8 cellular contexts compared by ENCODE assay signal in genomic region chr7:77696643-77697534, GRCh38. TPM values are rescaled to one million over a fixed set of nuclear protein-coding genes. Genes with fewer than 3 reads are reported as not detected.
DNase-seq lines count a peak whose midpoint lies in the region; ATAC-seq and TF ChIP-seq lines count a peak whose summit lies in the region.

No MANE protein-coding gene starts in this region.

- CTCF ChIA-PET in HEK293 (lab: Yijun Ruan, JAX) = interaction anchor here (1.0 to 1.7 kb wide), 6 partner anchors 10 to 62 kb away, joined by 3 to 10 read pairs (median 4); no protein-coding TSS in a partner anchor

- H3K36me3 ChIP-seq in HEK293 (ENCODE audit: control insufficient read depth in 2 of 2, insufficient read depth in 1 of 2, low read length in 2 of 2) (no peaks in the 10 kb centered on the region), ascending aorta (no peaks in the 10 kb centered on the region)

- H3K4me3 ChIP-seq in HEK293 (ENCODE audit: low read depth, low read length) (peak overlapping the region; percentile 75), ascending aorta (peak overlapping the region; percentile 95 to 98)

- peak overlapping the region; percentile 96 for H3K27ac Mint-ChIP-seq in T-helper 17 cell

- ATAC-seq in T-helper 17 cell (peak; percentile 44), sciatic nerve (peak; percentile 51)

- DNase-seq in GM03348 (ENCODE audit: low spot score) (peak; percentile 67), MV-4-11 (lab: John Stamatoyannopoulos, UW) (peak; percentile 38), T-helper 17 cell (peak; percentile 32 to 50 (median 47)), ascending aorta (ENCODE audit: low spot score in 2 of 2) (peak in 1 of 2 donors; percentile 74), hippocampal formation (lab: John Stamatoyannopoulos, UW) (peak; percentile 64 to 80), sciatic nerve (ENCODE audit: low spot score) (peak; percentile 70), cortex of kidney (lab: John Stamatoyannopoulos, UW) (no peak)

- peaks cover 9% of the 10 kb centered on the region for H3K36me3 Mint-ChIP-seq in T-helper 17 cell (ENCODE audit: low read depth)

- peaks cover 6% of the 10 kb centered on the region; the same call in 1 of the 2 replicates for H3K4me1 ChIP-seq in HEK293 (ENCODE audit: control insufficient read depth, insufficient read depth, low read length)
- H3K4me1 ChIP-seq in ascending aorta = peaks cover 0 to 16% of the 10 kb centered on the region in 2 donors

- H3K27ac ChIP-seq in HEK293 (ENCODE audit: extremely low read depth, low read depth, low read length) (peak overlapping the region; percentile 83), ascending aorta (peak overlapping the region; percentile 93 to 98)

- 0 out of 2 replicates have a peak, but pooled peaks have one; percentile 7 for TF ChIP-seq CTCF in HEK293 (tag by site-specific recombination; IDR thresholded peaks at IDR 0.05)
- no peak for TF ChIP-seq CTCF in ascending aorta (IDR thresholded peaks at IDR 0.05)

- no peaks in the 10 kb centered on the region for H3K27me3 Mint-ChIP-seq in T-helper 17 cell

- H3K9me3 ChIP-seq in HEK293 (ENCODE audit: control insufficient read depth, insufficient read depth, low read depth, low read length) (no peaks in the 10 kb centered on the region), T-helper 17 cell (ENCODE audit: control insufficient read depth, low read length, poor library complexity, severe bottlenecking) (no peaks in the 10 kb centered on the region), ascending aorta (no peaks in the 10 kb centered on the region)

- H3K27me3 ChIP-seq in ascending aorta = no peaks in the 10 kb centered on the region

- peaks cover 36% of the 10 kb centered on the region for H3K4me1 Mint-ChIP-seq in T-helper 17 cell

- POLR2A ChIA-PET in HEK293 (lab: Yijun Ruan, JAX) = interaction anchor here (0.6 to 1.7 kb wide), 10 partner anchors 11 to 323 kb away, joined by 3 to 6 read pairs (median 3); partner anchors contain the start of genes PHTF2 and TMEM60

- intact Hi-C loops in ascending aorta (cut with DNase I) (loop anchor here (1.0 to 5.0 kb wide), 3 partner anchors 60 to 159 kb away; partner anchors contain the start of genes PHTF2 and TMEM60), sciatic nerve (cut with DNase I) (no loop called here)

- H3K4me3 Mint-ChIP-seq in T-helper 17 cell = peak overlapping the region; percentile 97

TF ChIP-seq in HEK293, 187 proteins besides CTCF, POLR2A, EP300 and RAD21 (continues in another document):
- TF ChIP-seq TRIM28 (IDR thresholded peaks at IDR 0.05; ENCODE audit: borderline replicate concordance, low read length) (no peak), ZNF677 (tag by site-specific recombination; IDR thresholded peaks at IDR 0.05) (no peak), ZNF23 (tag by site-specific recombination; IDR thresholded peaks at IDR 0.05; ENCODE audit: borderline replicate concordance) (no peak), ZBTB44 (tag by site-specific recombination; IDR thresholded peaks at IDR 0.05) (no peak), ZNF146 (tag by site-specific recombination; IDR thresholded peaks at IDR 0.05) (no peak), ZSCAN16 (tag by site-specific recombination; IDR thresholded peaks at IDR 0.05) (no peak), ZNF202 (tag by site-specific recombination; IDR thresholded peaks at IDR 0.05; ENCODE audit: borderline replicate concordance) (no peak), SP2 (tag by site-specific recombination; IDR thresholded peaks at IDR 0.05) (peak; percentile 25; the same call in 1 of the 2 replicates), ZSCAN23 (tag by site-specific recombination; IDR thresholded peaks at IDR 0.05) (no peak), ZNF157 (tag by site-specific recombination; IDR thresholded peaks at IDR 0.05) (no peak), ZNF791 (tag by site-specific recombination; IDR thresholded peaks at IDR 0.05) (no peak), ZNF404 (tag by site-specific recombination; IDR thresholded peaks at IDR 0.05) (no peak), ZNF747 (tag by site-specific recombination; IDR thresholded peaks at IDR 0.05) (no peak), ZNF48 (tag by site-specific recombination; IDR thresholded peaks at IDR 0.05) (no peak), ZNF654 (tag by site-specific recombination; IDR thresholded peaks at IDR 0.05; ENCODE audit: low read depth) (no peak), KLF1 (tag by site-specific recombination; IDR thresholded peaks at IDR 0.05) (no peak), ZNF184 (tag by site-specific recombination; IDR thresholded peaks at IDR 0.05) (no peak), ZNF501 (tag by site-specific recombination; IDR thresholded peaks at IDR 0.05) (no peak; the same call in 1 of the 2 replicates), HIC1 (tag by site-specific recombination; IDR thresholded peaks at IDR 0.05) (0 out of 2 replicates have a peak, but pooled peaks have one; percentile 22), ZXDB (tag by site-specific recombination; IDR thresholded peaks at IDR 0.05) (peak; percentile 39), ZFP37 (tag by site-specific recombination; IDR thresholded peaks at IDR 0.05) (no peak)
- TF ChIP-seq, protein P1, sequence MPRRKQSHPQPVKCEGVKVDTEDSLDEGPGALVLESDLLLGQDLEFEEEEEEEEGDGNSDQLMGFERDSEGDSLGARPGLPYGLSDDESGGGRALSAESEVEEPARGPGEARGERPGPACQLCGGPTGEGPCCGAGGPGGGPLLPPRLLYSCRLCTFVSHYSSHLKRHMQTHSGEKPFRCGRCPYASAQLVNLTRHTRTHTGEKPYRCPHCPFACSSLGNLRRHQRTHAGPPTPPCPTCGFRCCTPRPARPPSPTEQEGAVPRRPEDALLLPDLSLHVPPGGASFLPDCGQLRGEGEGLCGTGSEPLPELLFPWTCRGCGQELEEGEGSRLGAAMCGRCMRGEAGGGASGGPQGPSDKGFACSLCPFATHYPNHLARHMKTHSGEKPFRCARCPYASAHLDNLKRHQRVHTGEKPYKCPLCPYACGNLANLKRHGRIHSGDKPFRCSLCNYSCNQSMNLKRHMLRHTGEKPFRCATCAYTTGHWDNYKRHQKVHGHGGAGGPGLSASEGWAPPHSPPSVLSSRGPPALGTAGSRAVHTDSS (tag by site-specific recombination; IDR thresholded peaks at IDR 0.05) = no peak
- TF ChIP-seq, protein P2, sequence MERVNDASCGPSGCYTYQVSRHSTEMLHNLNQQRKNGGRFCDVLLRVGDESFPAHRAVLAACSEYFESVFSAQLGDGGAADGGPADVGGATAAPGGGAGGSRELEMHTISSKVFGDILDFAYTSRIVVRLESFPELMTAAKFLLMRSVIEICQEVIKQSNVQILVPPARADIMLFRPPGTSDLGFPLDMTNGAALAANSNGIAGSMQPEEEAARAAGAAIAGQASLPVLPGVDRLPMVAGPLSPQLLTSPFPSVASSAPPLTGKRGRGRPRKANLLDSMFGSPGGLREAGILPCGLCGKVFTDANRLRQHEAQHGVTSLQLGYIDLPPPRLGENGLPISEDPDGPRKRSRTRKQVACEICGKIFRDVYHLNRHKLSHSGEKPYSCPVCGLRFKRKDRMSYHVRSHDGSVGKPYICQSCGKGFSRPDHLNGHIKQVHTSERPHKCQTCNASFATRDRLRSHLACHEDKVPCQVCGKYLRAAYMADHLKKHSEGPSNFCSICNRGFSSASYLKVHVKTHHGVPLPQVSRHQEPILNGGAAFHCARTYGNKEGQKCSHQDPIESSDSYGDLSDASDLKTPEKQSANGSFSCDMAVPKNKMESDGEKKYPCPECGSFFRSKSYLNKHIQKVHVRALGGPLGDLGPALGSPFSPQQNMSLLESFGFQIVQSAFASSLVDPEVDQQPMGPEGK (tag by site-specific recombination; IDR thresholded peaks at IDR 0.05) = 0 out of 2 replicates have a peak, but pooled peaks have one; percentile 10
- TF ChIP-seq, protein P3, sequence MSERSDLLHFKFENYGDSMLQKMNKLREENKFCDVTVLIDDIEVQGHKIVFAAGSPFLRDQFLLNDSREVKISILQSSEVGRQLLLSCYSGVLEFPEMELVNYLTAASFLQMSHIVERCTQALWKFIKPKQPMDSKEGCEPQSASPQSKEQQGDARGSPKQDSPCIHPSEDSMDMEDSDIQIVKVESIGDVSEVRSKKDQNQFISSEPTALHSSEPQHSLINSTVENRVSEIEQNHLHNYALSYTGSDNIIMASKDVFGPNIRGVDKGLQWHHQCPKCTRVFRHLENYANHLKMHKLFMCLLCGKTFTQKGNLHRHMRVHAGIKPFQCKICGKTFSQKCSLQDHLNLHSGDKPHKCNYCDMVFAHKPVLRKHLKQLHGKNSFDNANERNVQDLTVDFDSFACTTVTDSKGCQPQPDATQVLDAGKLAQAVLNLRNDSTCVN (tag by site-specific recombination; optimal IDR thresholded peaks at IDR 0.05) = peak; percentile 89

RNA-seq across cellular contexts. Expression of gene RSBN1L, which starts 0.6 kb away (rescaled TPM):
- total RNA-seq in T-helper 17 cell (10 to 100 TPM; 19.6 to 20.6 TPM), ascending aorta (12.8 TPM), sciatic nerve (23.7 TPM)
